In the genomic region with DNA sequence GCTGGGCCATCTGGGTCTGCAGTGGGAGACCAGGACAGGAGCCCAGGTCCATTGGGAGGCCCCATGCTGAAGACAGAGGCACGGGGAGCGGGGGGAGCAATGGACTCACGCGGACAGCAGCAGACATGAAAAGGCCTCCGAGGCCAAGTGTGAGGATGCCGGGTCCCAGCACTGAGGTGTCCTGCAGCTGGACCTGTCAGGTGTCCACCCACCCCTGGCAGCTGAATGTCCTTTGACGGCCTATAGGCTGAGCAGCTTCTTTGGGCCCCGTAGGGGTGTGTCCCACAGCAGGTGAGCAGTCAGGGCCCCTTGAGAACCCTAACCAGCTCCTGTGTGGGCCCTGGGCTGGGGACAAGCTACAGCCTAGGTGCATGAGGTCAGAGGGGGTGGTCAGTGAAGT, we compare ENCODE assay signal across 1 cellular context. TPM values are rescaled to one million over a fixed set of nuclear protein-coding genes. Genes with fewer than 3 reads are reported as not detected.
"Had no signal": no experiment of that assay in that cellular context is flagged by ENCODE, and none has a peak within 500 bp of the region (broad histone marks: within the 10 kb centered on the region; RNA-seq: fewer than 3 reads in every experiment).

No MANE protein-coding gene starts in this region.

RNA-seq across cellular contexts. Expression of a gene that starts 3.1 kb away (rescaled TPM):
- total RNA-seq: GM23248 had no signal
- polyA plus RNA-seq: GM23248 had no signal
